Comparison of ENCODE assay signal across 19 cellular contexts in genomic region chrX:151896734-151897474, GRCh38. TPM values are rescaled to one million over a fixed set of nuclear protein-coding genes. Genes with fewer than 3 reads are reported as not detected.
DNase-seq lines count a peak whose midpoint lies in the region; ATAC-seq and TF ChIP-seq lines count a peak whose summit lies in the region.
"Had no signal": no experiment of that assay in that cellular context is flagged by ENCODE, and none has a peak within 500 bp of the region (broad histone marks: within the 10 kb centered on the region; RNA-seq: fewer than 3 reads in every experiment).

No MANE protein-coding gene starts in this region.

- no peak overlapping the region for H2AFZ ChIP-seq in HCT116 (ENCODE audit: low read depth, low read length, poor library complexity, severe bottlenecking)

- no peak overlapping the region for H3K4me2 ChIP-seq in HCT116 (ENCODE audit: low read length)
- H3K4me2 ChIP-seq: smooth muscle cell had no signal

- no peaks in the 10 kb centered on the region for H3K9me2 ChIP-seq in HCT116 (ENCODE audit: insufficient read depth)

- no peaks in the 10 kb centered on the region for H3K79me2 ChIP-seq in HCT116 (ENCODE audit: insufficient read depth, low read length)

- H3K27ac ChIP-seq in HCT116 (ENCODE audit: low read depth, low read length) (no peak overlapping the region), Peyer's patch (no peak overlapping the region)
- H3K27ac ChIP-seq: ovary had no signal

- CTCF ChIA-PET in AG04449 (lab: Yijun Ruan, JAX) = no interaction called here
- CTCF ChIA-PET in HCT116 (lab: Charles Lee) = no interaction called here

- no peak for ATAC-seq in HCT116
- ATAC-seq in HG03469 (IDR thresholded peaks at IDR 0.05; ENCODE audit: unreplicated experiment) = no peak
- ATAC-seq: left colon had no signal

- H3K36me3 ChIP-seq in HCT116 (ENCODE audit: control insufficient read depth in 1 of 2, insufficient read depth in 2 of 2, low read length in 2 of 2) (no peaks in the 10 kb centered on the region), Peyer's patch (no peaks in the 10 kb centered on the region)
- H3K36me3 ChIP-seq: ovary had no signal

- no peak overlapping the region for H3K9ac ChIP-seq in HCT116 (ENCODE audit: low read length)

- no peak overlapping the region for H3K4me3 ChIP-seq in AG04449 (ENCODE audit: low read depth, low read length)
- no peak overlapping the region for H3K4me3 ChIP-seq in HCT116 (replicated peaks in 1 of 2; ENCODE audit: low read depth in 1 of 2, low read length in 2 of 2)
- H3K4me3 ChIP-seq in Peyer's patch = no peak overlapping the region
- H3K4me3 ChIP-seq: ovary, smooth muscle cell had no signal

- TF ChIP-seq CTCF in AG04449 (IDR thresholded peaks at IDR 0.05; ENCODE audit: insufficient read depth, low read length, missing control alignments) (no peak), HCT116 (IDR thresholded peaks at IDR 0.05 in 2 of 3, conservative IDR thresholded peaks at IDR 0.05 in 1 of 3; ENCODE audit: borderline replicate concordance in 1 of 3, insufficient read depth in 1 of 3, low read depth in 2 of 3, low read length in 2 of 3) (no peak), Peyer's patch (IDR thresholded peaks at IDR 0.05) (no peak)

- no peaks in the 10 kb centered on the region for H4K20me1 ChIP-seq in HCT116 (ENCODE audit: insufficient read depth)

- peak; percentile 17 for DNase-seq in AG04449 (ENCODE audit: low read depth, low spot score)
- no peak for DNase-seq in HCT116 (ENCODE audit: low read depth, low spot score)
- DNase-seq in T1000 (lab: John Stamatoyannopoulos, UW) = peak; percentile 0
- DNase-seq in fibroblast of gingiva (ENCODE audit: low read depth) = peak; percentile 44
- no peak for DNase-seq in Peyer's patch
- DNase-seq in NOMO-1 treated with DMSO at 0.1 percent for 48 hours (lab: John Stamatoyannopoulos, UW; ENCODE audit: unreplicated experiment) = no peak
- DNase-seq in ureter (ENCODE audit: low spot score) = no peak
- DNase-seq: activated CD4-positive, CD25-positive, alpha-beta regulatory T cell treated with anti-CD3 and anti-CD28 coated beads, Interleukin-2, amount 50 U/mL, for 72 hours; activated naive CD4-positive, alpha-beta T cell treated with anti-CD3 and anti-CD28 coated beads for 36 hours; caudate nucleus; DMS79; left colon; NCI-H1105; NCI-H345; ovary had no signal

- intact Hi-C loops in HCT116 (cut with micrococcal nuclease) = no loop called here

- BruUV-seq in HCT116 (replicated peaks; lab: Mats Ljungman, UMichigan) = no TSS peak

- TF ChIP-seq POLR2A in HCT116 (IDR thresholded peaks at IDR 0.05; ENCODE audit: borderline replicate concordance, extremely low read depth, insufficient read depth, insufficient read length) (no peak), Peyer's patch (IDR thresholded peaks at IDR 0.05) (no peak)

- H3K9me3 ChIP-seq in HCT116 (ENCODE audit: control insufficient read depth in 1 of 2, insufficient read depth in 1 of 2, low read depth in 1 of 2, low read length in 2 of 2) = no peaks in the 10 kb centered on the region
- H3K9me3 ChIP-seq in Peyer's patch = no peaks in the 10 kb centered on the region
- H3K9me3 ChIP-seq: ovary had no signal

- RAD21 ChIA-PET in HCT116 (lab: Charles Lee; ENCODE audit: low non-redundant PET in 1 of 2, low total read pairs in 2 of 2, uncharacterized antibody in 2 of 2, unreplicated experiment in 2 of 2) = no interaction called here

- POLR2A ChIA-PET in AG04449 (lab: Yijun Ruan, JAX) = interaction anchor here (0.7 kb wide), 1 partner anchor 77 kb away, joined by 3 read pairs; no protein-coding TSS in a partner anchor
- POLR2A ChIA-PET in HCT116 (lab: Charles Lee) = no interaction called here

- H3K27me3 ChIP-seq in HCT116 (ENCODE audit: insufficient read depth, low read length) (no peaks in the 10 kb centered on the region), Peyer's patch (no peaks in the 10 kb centered on the region)
- H3K27me3 ChIP-seq: ovary had no signal

- no peak for TF ChIP-seq RAD21 in HCT116 (IDR thresholded peaks at IDR 0.05; ENCODE audit: low read depth)

- H3K4me1 ChIP-seq in HCT116 (ENCODE audit: control insufficient read depth in 1 of 2, insufficient read depth in 2 of 2, low read length in 2 of 2) = no peaks in the 10 kb centered on the region
- no peaks in the 10 kb centered on the region for H3K4me1 ChIP-seq in Peyer's patch

TF ChIP-seq in HCT116, 20 proteins besides CTCF, POLR2A, EP300 and RAD21:
- TF ChIP-seq SP1 (IDR thresholded peaks at IDR 0.05; ENCODE audit: low read depth) (0 out of 2 replicates have a peak, but pooled peaks have one; percentile 11), CBX3 (IDR thresholded peaks at IDR 0.05; ENCODE audit: low read depth) (no peak), SRF (IDR thresholded peaks at IDR 0.05; ENCODE audit: low read depth) (no peak), ATF3 (IDR thresholded peaks at IDR 0.05) (peak; percentile 60; the same call in 1 of the 2 replicates), EZH2phosphoT487 (IDR thresholded peaks at IDR 0.05; ENCODE audit: borderline replicate concordance) (no peak), JUND (IDR thresholded peaks at IDR 0.05) (no peak), REST (IDR thresholded peaks at IDR 0.05; ENCODE audit: low read depth) (no peak), CEBPB (IDR thresholded peaks at IDR 0.05; ENCODE audit: low read depth) (peak; percentile 87), POLR2AphosphoS5 (IDR thresholded peaks at IDR 0.05; ENCODE audit: low read depth, low read length) (no peak), MAX (IDR thresholded peaks at IDR 0.05) (no peak; the same call in 1 of the 2 replicates)

RNA-seq across cellular contexts. Expression of gene MAGEA4, which starts 15.8 kb away (rescaled TPM):
- total RNA-seq in HCT116 (2021; ENCODE audit: unreplicated experiment) = not detected
- not detected in 2 replicates for polyA plus RNA-seq in HCT116 (2012)
- total RNA-seq in Peyer's patch = not detected
- not detected for total RNA-seq in ureter
- total RNA-seq: activated naive CD4-positive, alpha-beta T cell treated with anti-CD3 and anti-CD28 coated beads for 36 hours; left colon; ovary; smooth muscle cell; T-helper 1 cell treated with Interleukin-12 subunit alpha and Interleukin-12 subunit beta and Interleukin-4 antibody, amounts not matched to agents 30 ng/mL and 1 ng/mL, for 36 hours had no signal
- polyA plus RNA-seq: BJ, ovary, smooth muscle cell had no signal

Comparison
In these comparisons a context has a peak if more than half of its experiments do, and no peak if none do; other contexts are left out.
1. DNase-seq: peak in AG04449 (single experiment), T1000 (single experiment) and fibroblast of gingiva (single experiment); none in HCT116 (single experiment), Peyer's patch (0 of 3), NOMO-1 treated with DMSO at 0.1 percent for 48 hours (single experiment) and ureter (single experiment).